Comparison of ENCODE assay signal across 1 cellular context in genomic region chr1:162903246-162903645, GRCh38.
TF ChIP-seq lines count a peak whose summit lies in the region.

No MANE protein-coding gene starts in this region.

TF ChIP-seq in IMR-90, 13 proteins besides CTCF, POLR2A, EP300 and RAD21:
- no peak for TF ChIP-seq CHD1 (IDR thresholded peaks at IDR 0.05; ENCODE audit: low read depth, low read length)
- no peak for TF ChIP-seq MAZ (IDR thresholded peaks at IDR 0.05; ENCODE audit: borderline replicate concordance, low read depth, low read length)
- no peak for TF ChIP-seq FOS (IDR thresholded peaks at IDR 0.05; ENCODE audit: low read depth, low read length)
- TF ChIP-seq MAFK (IDR thresholded peaks at IDR 0.05; ENCODE audit: low read depth, low read length) = no peak
- no peak for TF ChIP-seq MXI1 (IDR thresholded peaks at IDR 0.05; ENCODE audit: borderline replicate concordance, low read depth, low read length)
- TF ChIP-seq BHLHE40 (IDR thresholded peaks at IDR 0.05; ENCODE audit: low read depth, low read length) = no peak
- no peak for TF ChIP-seq ELK1 (IDR thresholded peaks at IDR 0.05; ENCODE audit: borderline replicate concordance, low read depth, low read length)
- no peak for TF ChIP-seq CEBPB (IDR thresholded peaks at IDR 0.05; ENCODE audit: low read depth, low read length)
- no peak for TF ChIP-seq NFE2L2 (IDR thresholded peaks at IDR 0.05; ENCODE audit: low read depth, low read length)
- TF ChIP-seq SMC3 (IDR thresholded peaks at IDR 0.05; ENCODE audit: low read depth, low read length) = no peak
- no peak for TF ChIP-seq USF2 (IDR thresholded peaks at IDR 0.05; ENCODE audit: low read depth, low read length)
- no peak for TF ChIP-seq RFX5 (IDR thresholded peaks at IDR 0.05; ENCODE audit: low read depth, low read length)
- TF ChIP-seq RCOR1 (IDR thresholded peaks at IDR 0.05; ENCODE audit: insufficient replicate concordance, low read length) = no peak
